18 cellular contexts compared by ENCODE assay signal in genomic region chr12:21881950-21882349, GRCh38. TPM values are rescaled to one million over a fixed set of nuclear protein-coding genes. Genes with fewer than 3 reads are reported as not detected.
DNase-seq lines count a peak whose midpoint lies in the region; ATAC-seq and TF ChIP-seq lines count a peak whose summit lies in the region.
"Had no signal": no experiment of that assay in that cellular context is flagged by ENCODE, and none has a peak within 500 bp of the region (broad histone marks: within the 10 kb centered on the region; RNA-seq: fewer than 3 reads in every experiment).

No MANE protein-coding gene starts in this region.

- DNase-seq in NCI-H1105 treated with DMSO at 0.1 percent for 48 hours (lab: John Stamatoyannopoulos, UW) (peak; percentile 61), fibroblast of the aortic adventitia (ENCODE audit: low read depth) (peak; percentile 69), left lobe of liver (ENCODE audit: low spot score) (peak; percentile 76), sciatic nerve (ENCODE audit: low spot score) (no peak), GM13976 (ENCODE audit: low spot score) (no peak), SIG-M5 (lab: John Stamatoyannopoulos, UW) (no peak), type B pancreatic cell (ENCODE audit: extremely low spot score, unreplicated experiment) (no peak)
- DNase-seq: activated CD4-positive, alpha-beta T cell treated with anti-CD3 and anti-CD28 coated beads, Interleukin-2, amount 50 U/mL, for 48 hours; activated naive CD4-positive, alpha-beta T cell treated with anti-CD3 and anti-CD28 coated beads for 36 hours; activated T-cell treated with anti-CD3 and anti-CD28 coated beads, Interleukin-2, amount 50 U/mL, for 24 hours; CD4-positive, alpha-beta memory T cell; mesendoderm; NCI-H187 treated with DMSO at 0.1 percent for 48 hours; stimulated activated naive CD8-positive, alpha-beta T cell treated with anti-CD3 and anti-CD28 coated beads, Interleukin-15, Interleukin-2, amounts not matched to agents 100 U/mL and 50 U/mL, for 24 hours; T-helper 1 cell had no signal

- TF ChIP-seq CTCF in fibroblast of the aortic adventitia (IDR thresholded peaks at IDR 0.05; ENCODE audit: insufficient read depth, low read length): no peak
- TF ChIP-seq CTCF in GM13976 (IDR thresholded peaks at IDR 0.05; ENCODE audit: borderline replicate concordance, control extremely low read depth, extremely low read depth, insufficient read depth, missing control alignments): no peak
- TF ChIP-seq CTCF in type B pancreatic cell (conservative IDR thresholded peaks at IDR 0.05): no peak

- peaks cover 37% of the 10 kb centered on the region for H3K27me3 Mint-ChIP-seq in type B pancreatic cell

- no peaks in the 10 kb centered on the region for H3K4me1 Mint-ChIP-seq in type B pancreatic cell (ENCODE audit: unreplicated experiment)
- H3K4me1 Mint-ChIP-seq: CD4-positive, alpha-beta memory T cell had no signal

- no peaks in the 10 kb centered on the region for H3K36me3 Mint-ChIP-seq in type B pancreatic cell
- H3K36me3 Mint-ChIP-seq: CD4-positive, alpha-beta memory T cell had no signal

- in situ Hi-C loops in GM13976 (cut with MboI; ENCODE audit: low sequenced_read_pairs, unreplicated experiment): no loop called here

- no peak overlapping the region for H3K4me3 ChIP-seq in fibroblast of the aortic adventitia (ENCODE audit: low read depth, low read length)

- no peaks in the 10 kb centered on the region for H3K9me3 Mint-ChIP-seq in type B pancreatic cell
- H3K9me3 Mint-ChIP-seq: activated naive CD4-positive, alpha-beta T cell treated with anti-CD3 and anti-CD28 coated beads for 36 hours; activated T-cell treated with anti-CD3 and anti-CD28 coated beads, Interleukin-2, amount 50 U/mL, for 24 hours; CD4-positive, alpha-beta memory T cell had no signal

- peak; percentile 86 for ATAC-seq in left lobe of liver
- ATAC-seq in sciatic nerve: peak; percentile 62
- no peak for ATAC-seq in HG02763 (IDR thresholded peaks at IDR 0.05; ENCODE audit: unreplicated experiment)
- ATAC-seq: stimulated activated naive CD8-positive, alpha-beta T cell treated with anti-CD3 and anti-CD28 coated beads, Interleukin-15, Interleukin-2, amounts not matched to agents 100 U/mL and 50 U/mL, for 24 hours had no signal

- H3K27ac Mint-ChIP-seq in type B pancreatic cell: no peak overlapping the region
- H3K27ac Mint-ChIP-seq: activated naive CD4-positive, alpha-beta T cell treated with anti-CD3 and anti-CD28 coated beads for 36 hours; activated T-cell treated with anti-CD3 and anti-CD28 coated beads, Interleukin-2, amount 50 U/mL, for 24 hours; CD4-positive, alpha-beta memory T cell had no signal

- H3K4me3 Mint-ChIP-seq in type B pancreatic cell: no peak overlapping the region
- H3K4me3 Mint-ChIP-seq: activated naive CD4-positive, alpha-beta T cell treated with anti-CD3 and anti-CD28 coated beads for 36 hours; activated T-cell treated with anti-CD3 and anti-CD28 coated beads, Interleukin-2, amount 50 U/mL, for 24 hours; CD4-positive, alpha-beta memory T cell; nephron had no signal

- intact Hi-C loops in sciatic nerve (cut with DNase I): no loop called here

RNA-seq across cellular contexts. Expression of gene ABCC9, which starts 59.3 kb away (rescaled TPM):
- 20.0 and 20.3 TPM in 2 replicates for total RNA-seq in fibroblast of the aortic adventitia (ENCODE audit: low replicate concordance)
- 65.9 TPM for total RNA-seq in left lobe of liver
- total RNA-seq in sciatic nerve: 45.6 TPM
- 2.6 and 7.8 TPM in 2 replicates for total RNA-seq in type B pancreatic cell (ENCODE audit: low replicate concordance)
- total RNA-seq: activated naive CD4-positive, alpha-beta T cell treated with anti-CD3 and anti-CD28 coated beads for 36 hours; CD4-positive, alpha-beta memory T cell; dermis microvascular lymphatic vessel endothelial cell had no signal

Comparison
In these comparisons a context has a peak if more than half of its experiments do, and no peak if none do; other contexts are left out.
1. DNase-seq: peak in NCI-H1105 treated with DMSO at 0.1 percent for 48 hours (single experiment), fibroblast of the aortic adventitia (single experiment) and left lobe of liver (single experiment); none in sciatic nerve (single experiment), GM13976 (single experiment), SIG-M5 (single experiment) and type B pancreatic cell (single experiment).